ENCODE assay signal across 1 cellular context in genomic region chr17:82385559-82386255, GRCh38.
TF ChIP-seq lines count a peak whose summit lies in the region.

No MANE protein-coding gene starts in this region.

TF ChIP-seq in WTC11, 78 proteins besides CTCF, POLR2A, EP300 and RAD21 (continued from another document):
- no peak for TF ChIP-seq CBFB (CRISPR knock-in tag; IDR thresholded peaks at IDR 0.05; ENCODE audit: low read depth)
- TF ChIP-seq CREB1 (CRISPR knock-in tag; IDR thresholded peaks at IDR 0.05), result no peak
- no peak for TF ChIP-seq ARID4B (CRISPR knock-in tag; IDR thresholded peaks at IDR 0.05; ENCODE audit: borderline replicate concordance)
- no peak for TF ChIP-seq ZNF425 (CRISPR knock-in tag; conservative IDR thresholded peaks at IDR 0.05)
- no peak for TF ChIP-seq E2F5 (CRISPR knock-in tag; IDR thresholded peaks at IDR 0.05)
- TF ChIP-seq USF1 (CRISPR knock-in tag; IDR thresholded peaks at IDR 0.05), result no peak
- TF ChIP-seq PRRX2 (CRISPR knock-in tag; IDR thresholded peaks at IDR 0.05), result no peak
